1 cellular context compared by ENCODE assay signal in genomic region chr6:28943557-28944411, GRCh38.
A peak's percentile ranks its signal among the peaks of the same experiment; 100 is the strongest.
TF ChIP-seq lines count a peak whose summit lies in the region.

No MANE protein-coding gene starts in this region.

TF ChIP-seq in HEK293, 187 proteins besides CTCF, POLR2A, EP300 and RAD21 (continued from another document and continues in another):
- peak; percentile 76; the same call in 1 of the 2 replicates for TF ChIP-seq ZBTB10 (tag by site-specific recombination; IDR thresholded peaks at IDR 0.05)
- peak; percentile 61; the same call in 1 of the 2 replicates for TF ChIP-seq BCL11B (tag by site-specific recombination; IDR thresholded peaks at IDR 0.05; ENCODE audit: low read depth)
- TF ChIP-seq ZNF24 (tag by site-specific recombination; IDR thresholded peaks at IDR 0.05) = peak; percentile 68; the same call in 1 of the 2 replicates
- peak; percentile 62; the same call in 1 of the 2 replicates for TF ChIP-seq GLIS2 (tag by site-specific recombination; IDR thresholded peaks at IDR 0.05)
- 0 out of 2 replicates have a peak, but pooled peaks have one; percentile 37 for TF ChIP-seq BCL11A (tag by site-specific recombination; IDR thresholded peaks at IDR 0.05; ENCODE audit: low read depth)
- no peak for TF ChIP-seq REPIN1 (tag by site-specific recombination; IDR thresholded peaks at IDR 0.05; ENCODE audit: low read depth)
- no peak for TF ChIP-seq ZNF211 (tag by site-specific recombination; IDR thresholded peaks at IDR 0.05; ENCODE audit: low read depth)
- TF ChIP-seq ELK4 (IDR thresholded peaks at IDR 0.05; ENCODE audit: borderline replicate concordance, low read depth, low read length) = no peak
- peak; percentile 78 for TF ChIP-seq ZNF10 (tag by site-specific recombination; IDR thresholded peaks at IDR 0.05)
- no peak for TF ChIP-seq ZNF426 (tag by site-specific recombination; IDR thresholded peaks at IDR 0.05)
- peak; percentile 42 for TF ChIP-seq ZNF510 (tag by site-specific recombination; IDR thresholded peaks at IDR 0.05; ENCODE audit: insufficient replicate concordance)
- no peak for TF ChIP-seq ZNF19 (tag by site-specific recombination; IDR thresholded peaks at IDR 0.05; ENCODE audit: low read depth)
- no peak for TF ChIP-seq ZNF404 (tag by site-specific recombination; IDR thresholded peaks at IDR 0.05)
- no peak for TF ChIP-seq ZNF529 (tag by site-specific recombination; IDR thresholded peaks at IDR 0.05; ENCODE audit: insufficient replicate concordance)
- TF ChIP-seq HIC1 (tag by site-specific recombination; IDR thresholded peaks at IDR 0.05) = peak; percentile 35; the same call in 1 of the 2 replicates
- peak; percentile 88 for TF ChIP-seq ZNF692 (tag by site-specific recombination; IDR thresholded peaks at IDR 0.05)
- TF ChIP-seq ZBTB8A (tag by site-specific recombination; IDR thresholded peaks at IDR 0.05) = peak; percentile 98
- 0 out of 2 replicates have a peak, but pooled peaks have one; percentile 29 for TF ChIP-seq SCRT1 (tag by site-specific recombination; IDR thresholded peaks at IDR 0.05; ENCODE audit: borderline replicate concordance)
- peak; percentile 94 for TF ChIP-seq ZBTB48 (tag by site-specific recombination; IDR thresholded peaks at IDR 0.05)
- TF ChIP-seq ZNF555 (tag by site-specific recombination; conservative IDR thresholded peaks at IDR 0.05) = no peak
- TF ChIP-seq GLI2 (tag by site-specific recombination; IDR thresholded peaks at IDR 0.05; ENCODE audit: borderline replicate concordance, low read depth) = no peak
- TF ChIP-seq ZNF701 (tag by site-specific recombination; IDR thresholded peaks at IDR 0.05) = no peak
- peak; percentile 86 for TF ChIP-seq INSM2 (tag by site-specific recombination; IDR thresholded peaks at IDR 0.05)
- TF ChIP-seq ZNF48 (tag by site-specific recombination; IDR thresholded peaks at IDR 0.05) = no peak
- no peak for TF ChIP-seq SALL2 (tag by site-specific recombination; IDR thresholded peaks at IDR 0.05; ENCODE audit: borderline replicate concordance)
- no peak for TF ChIP-seq SP2 (tag by site-specific recombination; IDR thresholded peaks at IDR 0.05)
- peak; percentile 77 for TF ChIP-seq EGR2 (tag by site-specific recombination; IDR thresholded peaks at IDR 0.05; ENCODE audit: low read depth)
- TF ChIP-seq ZNF391 (tag by site-specific recombination; IDR thresholded peaks at IDR 0.05; ENCODE audit: borderline replicate concordance, low read depth) = peak; percentile 82; the same call in 1 of the 2 replicates
- peak; percentile 61 for TF ChIP-seq YY2 (tag by site-specific recombination; IDR thresholded peaks at IDR 0.05)
- TF ChIP-seq ZNF114 (tag by site-specific recombination; IDR thresholded peaks at IDR 0.05) = no peak
- peak; percentile 73 for TF ChIP-seq ZBTB17 (tag by site-specific recombination; IDR thresholded peaks at IDR 0.05)
- no peak; the same call in 1 of the 2 replicates for TF ChIP-seq PRDM4 (tag by site-specific recombination; IDR thresholded peaks at IDR 0.05)
- TF ChIP-seq ZNF626 (tag by site-specific recombination; IDR thresholded peaks at IDR 0.05) = no peak
- TF ChIP-seq ZNF366 (tag by site-specific recombination; conservative IDR thresholded peaks at IDR 0.05) = peak; percentile 85
- no peak for TF ChIP-seq OVOL3 (tag by site-specific recombination; IDR thresholded peaks at IDR 0.05)
- TF ChIP-seq ZNF830 (tag by site-specific recombination; IDR thresholded peaks at IDR 0.05; ENCODE audit: low read depth) = no peak
- TF ChIP-seq ZNF354C (tag by site-specific recombination; IDR thresholded peaks at IDR 0.05; ENCODE audit: borderline replicate concordance, low read depth) = no peak
- peak; percentile 90 for TF ChIP-seq ZSCAN30 (tag by site-specific recombination; IDR thresholded peaks at IDR 0.05)
- peak; percentile 76 for TF ChIP-seq ZBTB44 (tag by site-specific recombination; IDR thresholded peaks at IDR 0.05)
- no peak for TF ChIP-seq BCL6B (tag by site-specific recombination; IDR thresholded peaks at IDR 0.05)
- TF ChIP-seq ZNF473 (tag by site-specific recombination; IDR thresholded peaks at IDR 0.05) = no peak
- TF ChIP-seq OSR2 (tag by site-specific recombination; IDR thresholded peaks at IDR 0.05) = no peak
- peak; percentile 65; the same call in 1 of the 2 replicates for TF ChIP-seq ZNF639 (tag by site-specific recombination; IDR thresholded peaks at IDR 0.05)
- no peak for TF ChIP-seq ZSCAN5A (tag by site-specific recombination; IDR thresholded peaks at IDR 0.05)
